Comparison of ENCODE assay signal across 1 cellular context in the genomic region with DNA sequence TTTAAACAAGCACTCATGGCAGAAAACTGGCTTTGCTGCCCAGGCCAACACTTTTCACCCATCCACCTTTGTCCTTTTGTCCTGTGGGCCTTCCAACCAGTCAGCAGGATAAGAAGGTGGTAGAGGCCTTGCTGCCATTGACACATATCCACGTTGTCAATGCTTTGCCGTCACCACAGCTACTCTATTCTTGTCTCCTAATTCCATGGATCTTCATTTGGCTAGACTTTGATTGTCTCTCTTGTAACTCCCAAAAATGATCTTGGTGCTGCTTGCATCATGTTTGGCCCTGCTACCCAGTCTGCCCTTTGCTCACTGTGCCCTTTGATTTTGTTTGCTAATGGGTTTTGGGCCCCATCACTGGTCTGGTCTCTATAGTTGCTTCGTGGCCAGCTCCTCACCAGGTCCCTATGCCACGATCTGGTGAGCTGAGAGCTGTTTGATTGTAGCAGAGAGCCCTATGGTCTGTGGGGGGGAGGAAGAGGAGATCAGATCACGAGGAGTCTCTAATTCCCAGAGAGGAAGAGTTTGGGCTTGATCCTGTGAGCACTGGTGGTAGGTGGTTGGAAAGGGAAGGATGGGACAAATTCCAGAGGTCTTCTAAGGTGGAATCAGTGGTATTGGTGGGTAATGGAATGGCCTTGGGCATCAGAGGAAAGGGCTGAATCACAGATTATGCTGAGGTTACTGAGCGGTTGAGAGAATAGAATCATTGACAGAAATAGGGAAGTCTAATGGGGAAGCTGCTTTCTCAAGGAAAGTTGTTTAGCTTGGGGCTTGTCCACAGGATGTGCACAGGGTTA.
A peak's percentile ranks its signal among the peaks of the same experiment; 100 is the strongest.
TF ChIP-seq lines count a peak whose summit lies in the region.

No MANE protein-coding gene starts in this region.

TF ChIP-seq in HepG2, 621 proteins besides CTCF, POLR2A, EP300 and RAD21 (continued from another document and continues in another):
- TF ChIP-seq, protein P1, sequence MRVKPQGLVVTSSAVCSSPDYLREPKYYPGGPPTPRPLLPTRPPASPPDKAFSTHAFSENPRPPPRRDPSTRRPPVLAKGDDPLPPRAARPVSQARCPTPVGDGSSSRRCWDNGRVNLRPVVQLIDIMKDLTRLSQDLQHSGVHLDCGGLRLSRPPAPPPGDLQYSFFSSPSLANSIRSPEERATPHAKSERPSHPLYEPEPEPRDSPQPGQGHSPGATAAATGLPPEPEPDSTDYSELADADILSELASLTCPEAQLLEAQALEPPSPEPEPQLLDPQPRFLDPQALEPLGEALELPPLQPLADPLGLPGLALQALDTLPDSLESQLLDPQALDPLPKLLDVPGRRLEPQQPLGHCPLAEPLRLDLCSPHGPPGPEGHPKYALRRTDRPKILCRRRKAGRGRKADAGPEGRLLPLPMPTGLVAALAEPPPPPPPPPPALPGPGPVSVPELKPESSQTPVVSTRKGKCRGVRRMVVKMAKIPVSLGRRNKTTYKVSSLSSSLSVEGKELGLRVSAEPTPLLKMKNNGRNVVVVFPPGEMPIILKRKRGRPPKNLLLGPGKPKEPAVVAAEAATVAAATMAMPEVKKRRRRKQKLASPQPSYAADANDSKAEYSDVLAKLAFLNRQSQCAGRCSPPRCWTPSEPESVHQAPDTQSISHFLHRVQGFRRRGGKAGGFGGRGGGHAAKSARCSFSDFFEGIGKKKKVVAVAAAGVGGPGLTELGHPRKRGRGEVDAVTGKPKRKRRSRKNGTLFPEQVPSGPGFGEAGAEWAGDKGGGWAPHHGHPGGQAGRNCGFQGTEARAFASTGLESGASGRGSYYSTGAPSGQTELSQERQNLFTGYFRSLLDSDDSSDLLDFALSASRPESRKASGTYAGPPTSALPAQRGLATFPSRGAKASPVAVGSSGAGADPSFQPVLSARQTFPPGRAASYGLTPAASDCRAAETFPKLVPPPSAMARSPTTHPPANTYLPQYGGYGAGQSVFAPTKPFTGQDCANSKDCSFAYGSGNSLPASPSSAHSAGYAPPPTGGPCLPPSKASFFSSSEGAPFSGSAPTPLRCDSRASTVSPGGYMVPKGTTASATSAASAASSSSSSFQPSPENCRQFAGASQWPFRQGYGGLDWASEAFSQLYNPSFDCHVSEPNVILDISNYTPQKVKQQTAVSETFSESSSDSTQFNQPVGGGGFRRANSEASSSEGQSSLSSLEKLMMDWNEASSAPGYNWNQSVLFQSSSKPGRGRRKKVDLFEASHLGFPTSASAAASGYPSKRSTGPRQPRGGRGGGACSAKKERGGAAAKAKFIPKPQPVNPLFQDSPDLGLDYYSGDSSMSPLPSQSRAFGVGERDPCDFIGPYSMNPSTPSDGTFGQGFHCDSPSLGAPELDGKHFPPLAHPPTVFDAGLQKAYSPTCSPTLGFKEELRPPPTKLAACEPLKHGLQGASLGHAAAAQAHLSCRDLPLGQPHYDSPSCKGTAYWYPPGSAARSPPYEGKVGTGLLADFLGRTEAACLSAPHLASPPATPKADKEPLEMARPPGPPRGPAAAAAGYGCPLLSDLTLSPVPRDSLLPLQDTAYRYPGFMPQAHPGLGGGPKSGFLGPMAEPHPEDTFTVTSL (CRISPR knock-in tag; IDR thresholded peaks at IDR 0.05; ENCODE audit: borderline replicate concordance), result 0 out of 2 replicates have a peak, but pooled peaks have one; percentile 30
- TF ChIP-seq, protein P2, sequence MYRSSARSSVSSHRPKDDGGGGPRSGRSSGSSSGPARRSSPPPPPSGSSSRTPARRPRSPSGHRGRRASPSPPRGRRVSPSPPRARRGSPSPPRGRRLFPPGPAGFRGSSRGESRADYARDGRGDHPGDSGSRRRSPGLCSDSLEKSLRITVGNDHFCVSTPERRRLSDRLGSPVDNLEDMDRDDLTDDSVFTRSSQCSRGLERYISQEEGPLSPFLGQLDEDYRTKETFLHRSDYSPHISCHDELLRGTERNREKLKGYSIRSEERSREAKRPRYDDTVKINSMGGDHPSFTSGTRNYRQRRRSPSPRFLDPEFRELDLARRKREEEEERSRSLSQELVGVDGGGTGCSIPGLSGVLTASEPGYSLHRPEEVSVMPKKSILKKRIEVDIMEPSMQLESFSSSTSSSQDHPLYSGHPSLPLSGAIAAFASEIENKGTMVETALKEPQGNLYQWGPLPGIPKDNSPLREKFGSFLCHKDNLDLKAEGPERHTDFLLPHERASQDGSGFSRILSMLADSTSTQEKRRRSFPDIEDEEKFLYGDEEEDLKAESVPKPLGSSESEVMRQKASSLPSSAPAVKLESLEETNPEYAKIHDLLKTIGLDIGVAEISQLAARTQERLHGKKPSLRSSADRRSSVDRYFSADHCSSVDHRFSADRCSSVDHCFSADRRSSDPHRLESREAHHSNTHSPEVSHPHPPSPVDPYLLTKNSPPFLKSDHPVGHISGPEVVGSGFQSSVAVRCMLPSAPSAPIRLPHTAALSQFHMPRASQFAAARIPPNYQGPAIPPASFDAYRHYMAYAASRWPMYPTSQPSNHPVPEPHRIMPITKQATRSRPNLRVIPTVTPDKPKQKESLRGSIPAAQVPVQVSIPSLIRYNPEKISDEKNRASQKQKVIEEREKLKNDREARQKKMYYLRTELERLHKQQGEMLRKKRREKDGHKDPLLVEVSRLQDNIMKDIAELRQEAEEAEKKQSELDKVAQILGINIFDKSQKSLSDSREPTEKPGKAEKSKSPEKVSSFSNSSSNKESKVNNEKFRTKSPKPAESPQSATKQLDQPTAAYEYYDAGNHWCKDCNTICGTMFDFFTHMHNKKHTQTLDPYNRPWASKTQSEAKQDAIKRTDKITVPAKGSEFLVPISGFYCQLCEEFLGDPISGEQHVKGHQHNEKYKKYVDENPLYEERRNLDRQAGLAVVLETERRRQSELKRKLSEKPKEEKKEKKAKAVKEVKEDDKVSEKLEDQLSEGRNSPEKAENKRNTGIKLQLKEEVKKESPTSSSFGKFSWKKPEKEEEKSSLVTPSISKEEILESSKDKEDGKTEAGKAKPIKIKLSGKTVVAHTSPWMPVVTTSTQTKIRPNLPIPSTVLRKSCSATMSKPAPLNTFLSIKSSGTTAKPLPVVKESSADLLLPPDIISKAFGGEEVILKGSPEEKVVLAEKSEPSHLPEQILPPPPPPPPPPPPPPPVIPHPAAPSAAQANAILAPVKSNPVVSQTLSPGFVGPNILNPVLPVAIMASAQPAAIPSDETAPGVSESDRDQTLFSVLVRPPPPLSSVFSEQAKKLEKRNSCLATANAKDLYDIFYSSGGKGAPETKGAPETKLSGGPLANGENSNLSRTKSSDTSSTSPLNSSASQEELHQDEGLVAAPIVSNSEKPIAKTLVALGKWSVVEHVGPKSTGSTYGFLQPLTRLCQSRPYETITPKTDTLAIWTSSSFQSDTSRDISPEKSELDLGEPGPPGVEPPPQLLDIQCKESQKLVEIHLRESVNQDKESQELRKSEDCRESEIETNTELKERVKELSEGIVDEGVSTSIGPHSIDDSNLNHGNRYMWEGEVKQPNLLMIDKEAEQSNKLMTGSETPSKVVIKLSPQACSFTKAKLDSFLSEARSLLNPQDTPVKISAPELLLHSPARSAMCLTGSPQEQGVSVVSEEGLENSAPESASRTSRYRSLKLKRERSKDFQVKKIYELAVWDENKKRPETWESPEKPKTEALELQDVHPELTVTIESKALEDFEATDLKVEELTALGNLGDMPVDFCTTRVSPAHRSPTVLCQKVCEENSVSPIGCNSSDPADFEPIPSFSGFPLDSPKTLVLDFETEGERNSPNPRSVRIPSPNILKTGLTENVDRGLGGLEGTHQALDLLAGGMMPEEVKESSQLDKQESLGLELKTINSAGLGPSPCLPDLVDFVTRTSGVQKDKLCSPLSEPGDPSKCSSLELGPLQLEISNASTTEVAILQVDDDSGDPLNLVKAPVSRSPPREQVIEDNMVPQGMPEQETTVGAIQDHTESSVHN (CRISPR knock-in tag; IDR thresholded peaks at IDR 0.05), result no peak
- no peak for TF ChIP-seq NR3C1 (CRISPR knock-in tag; IDR thresholded peaks at IDR 0.05)
- no peak for TF ChIP-seq IRX3 (CRISPR knock-in tag; IDR thresholded peaks at IDR 0.05; ENCODE audit: borderline replicate concordance, low read depth)
- peak; percentile 16; the same call in 1 of the 2 replicates for TF ChIP-seq NR2F6 (IDR thresholded peaks at IDR 0.05)
- TF ChIP-seq NR2F6 (CRISPR knock-in tag; IDR thresholded peaks at IDR 0.05), result 0 out of 2 replicates have a peak, but pooled peaks have one; percentile 47
- TF ChIP-seq, protein P3, sequence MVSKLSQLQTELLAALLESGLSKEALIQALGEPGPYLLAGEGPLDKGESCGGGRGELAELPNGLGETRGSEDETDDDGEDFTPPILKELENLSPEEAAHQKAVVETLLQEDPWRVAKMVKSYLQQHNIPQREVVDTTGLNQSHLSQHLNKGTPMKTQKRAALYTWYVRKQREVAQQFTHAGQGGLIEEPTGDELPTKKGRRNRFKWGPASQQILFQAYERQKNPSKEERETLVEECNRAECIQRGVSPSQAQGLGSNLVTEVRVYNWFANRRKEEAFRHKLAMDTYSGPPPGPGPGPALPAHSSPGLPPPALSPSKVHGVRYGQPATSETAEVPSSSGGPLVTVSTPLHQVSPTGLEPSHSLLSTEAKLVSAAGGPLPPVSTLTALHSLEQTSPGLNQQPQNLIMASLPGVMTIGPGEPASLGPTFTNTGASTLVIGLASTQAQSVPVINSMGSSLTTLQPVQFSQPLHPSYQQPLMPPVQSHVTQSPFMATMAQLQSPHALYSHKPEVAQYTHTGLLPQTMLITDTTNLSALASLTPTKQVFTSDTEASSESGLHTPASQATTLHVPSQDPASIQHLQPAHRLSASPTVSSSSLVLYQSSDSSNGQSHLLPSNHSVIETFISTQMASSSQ (IDR thresholded peaks at IDR 0.05; ENCODE audit: low read depth), result no peak
- TF ChIP-seq, protein P3 (CRISPR knock-in tag; IDR thresholded peaks at IDR 0.05; ENCODE audit: borderline replicate concordance), result no peak
- TF ChIP-seq ZNF354B (CRISPR knock-in tag; IDR thresholded peaks at IDR 0.05), result no peak
- TF ChIP-seq ZNF782 (CRISPR knock-in tag; IDR thresholded peaks at IDR 0.05; ENCODE audit: borderline replicate concordance), result 0 out of 2 replicates have a peak, but pooled peaks have one; percentile 42
- TF ChIP-seq NRL (CRISPR knock-in tag; IDR thresholded peaks at IDR 0.05; ENCODE audit: borderline replicate concordance), result no peak
- no peak for TF ChIP-seq ZNF335 (CRISPR knock-in tag; IDR thresholded peaks at IDR 0.05)
- TF ChIP-seq DR1 (CRISPR knock-in tag; IDR thresholded peaks at IDR 0.05), result no peak
- TF ChIP-seq ZSCAN25 (CRISPR knock-in tag; IDR thresholded peaks at IDR 0.05), result peak; percentile 16; the same call in 1 of the 2 replicates
- no peak for TF ChIP-seq FOXP1 (IDR thresholded peaks at IDR 0.05)
- TF ChIP-seq FOXP1 (CRISPR knock-in tag; IDR thresholded peaks at IDR 0.05), result no peak; the same call in 1 of the 2 replicates
- TF ChIP-seq TAF1 (CRISPR knock-in tag; IDR thresholded peaks at IDR 0.05), result no peak
- no peak for TF ChIP-seq RBM39 (IDR thresholded peaks at IDR 0.05; ENCODE audit: low read depth, low read length, poor library complexity, severe bottlenecking)
- no peak for TF ChIP-seq ZNF777 (CRISPR knock-in tag; IDR thresholded peaks at IDR 0.05)
- TF ChIP-seq ZNF577 (CRISPR knock-in tag; IDR thresholded peaks at IDR 0.05; ENCODE audit: borderline replicate concordance, low read depth), result no peak
- TF ChIP-seq ZNF274 (CRISPR knock-in tag; IDR thresholded peaks at IDR 0.05), result no peak
- TF ChIP-seq, protein P4, sequence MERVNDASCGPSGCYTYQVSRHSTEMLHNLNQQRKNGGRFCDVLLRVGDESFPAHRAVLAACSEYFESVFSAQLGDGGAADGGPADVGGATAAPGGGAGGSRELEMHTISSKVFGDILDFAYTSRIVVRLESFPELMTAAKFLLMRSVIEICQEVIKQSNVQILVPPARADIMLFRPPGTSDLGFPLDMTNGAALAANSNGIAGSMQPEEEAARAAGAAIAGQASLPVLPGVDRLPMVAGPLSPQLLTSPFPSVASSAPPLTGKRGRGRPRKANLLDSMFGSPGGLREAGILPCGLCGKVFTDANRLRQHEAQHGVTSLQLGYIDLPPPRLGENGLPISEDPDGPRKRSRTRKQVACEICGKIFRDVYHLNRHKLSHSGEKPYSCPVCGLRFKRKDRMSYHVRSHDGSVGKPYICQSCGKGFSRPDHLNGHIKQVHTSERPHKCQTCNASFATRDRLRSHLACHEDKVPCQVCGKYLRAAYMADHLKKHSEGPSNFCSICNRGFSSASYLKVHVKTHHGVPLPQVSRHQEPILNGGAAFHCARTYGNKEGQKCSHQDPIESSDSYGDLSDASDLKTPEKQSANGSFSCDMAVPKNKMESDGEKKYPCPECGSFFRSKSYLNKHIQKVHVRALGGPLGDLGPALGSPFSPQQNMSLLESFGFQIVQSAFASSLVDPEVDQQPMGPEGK (CRISPR knock-in tag; IDR thresholded peaks at IDR 0.05), result no peak; the same call in 1 of the 2 replicates
- no peak for TF ChIP-seq ZMYM2 (CRISPR knock-in tag; IDR thresholded peaks at IDR 0.05)
- TF ChIP-seq MYNN (CRISPR knock-in tag; IDR thresholded peaks at IDR 0.05; ENCODE audit: low read depth), result no peak
- TF ChIP-seq TCF12 (IDR thresholded peaks at IDR 0.05), result no peak
- no peak for TF ChIP-seq TCF12 (CRISPR knock-in tag; IDR thresholded peaks at IDR 0.05)
- TF ChIP-seq, protein P5, sequence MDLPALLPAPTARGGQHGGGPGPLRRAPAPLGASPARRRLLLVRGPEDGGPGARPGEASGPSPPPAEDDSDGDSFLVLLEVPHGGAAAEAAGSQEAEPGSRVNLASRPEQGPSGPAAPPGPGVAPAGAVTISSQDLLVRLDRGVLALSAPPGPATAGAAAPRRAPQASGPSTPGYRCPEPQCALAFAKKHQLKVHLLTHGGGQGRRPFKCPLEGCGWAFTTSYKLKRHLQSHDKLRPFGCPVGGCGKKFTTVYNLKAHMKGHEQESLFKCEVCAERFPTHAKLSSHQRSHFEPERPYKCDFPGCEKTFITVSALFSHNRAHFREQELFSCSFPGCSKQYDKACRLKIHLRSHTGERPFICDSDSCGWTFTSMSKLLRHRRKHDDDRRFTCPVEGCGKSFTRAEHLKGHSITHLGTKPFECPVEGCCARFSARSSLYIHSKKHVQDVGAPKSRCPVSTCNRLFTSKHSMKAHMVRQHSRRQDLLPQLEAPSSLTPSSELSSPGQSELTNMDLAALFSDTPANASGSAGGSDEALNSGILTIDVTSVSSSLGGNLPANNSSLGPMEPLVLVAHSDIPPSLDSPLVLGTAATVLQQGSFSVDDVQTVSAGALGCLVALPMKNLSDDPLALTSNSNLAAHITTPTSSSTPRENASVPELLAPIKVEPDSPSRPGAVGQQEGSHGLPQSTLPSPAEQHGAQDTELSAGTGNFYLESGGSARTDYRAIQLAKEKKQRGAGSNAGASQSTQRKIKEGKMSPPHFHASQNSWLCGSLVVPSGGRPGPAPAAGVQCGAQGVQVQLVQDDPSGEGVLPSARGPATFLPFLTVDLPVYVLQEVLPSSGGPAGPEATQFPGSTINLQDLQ (CRISPR knock-in tag; IDR thresholded peaks at IDR 0.05), result no peak
- TF ChIP-seq ZNF549 (CRISPR knock-in tag; IDR thresholded peaks at IDR 0.05), result no peak
- TF ChIP-seq SIN3B (IDR thresholded peaks at IDR 0.05; ENCODE audit: low read length), result no peak
- peak; percentile 57; the same call in 1 of the 2 replicates for TF ChIP-seq ZNF350 (CRISPR knock-in tag; IDR thresholded peaks at IDR 0.05; ENCODE audit: borderline replicate concordance, low read depth)
- no peak for TF ChIP-seq ZMAT3 (CRISPR knock-in tag; conservative IDR thresholded peaks at IDR 0.05)
